Comparison of ENCODE assay signal across 26 cellular contexts in the genomic region with DNA sequence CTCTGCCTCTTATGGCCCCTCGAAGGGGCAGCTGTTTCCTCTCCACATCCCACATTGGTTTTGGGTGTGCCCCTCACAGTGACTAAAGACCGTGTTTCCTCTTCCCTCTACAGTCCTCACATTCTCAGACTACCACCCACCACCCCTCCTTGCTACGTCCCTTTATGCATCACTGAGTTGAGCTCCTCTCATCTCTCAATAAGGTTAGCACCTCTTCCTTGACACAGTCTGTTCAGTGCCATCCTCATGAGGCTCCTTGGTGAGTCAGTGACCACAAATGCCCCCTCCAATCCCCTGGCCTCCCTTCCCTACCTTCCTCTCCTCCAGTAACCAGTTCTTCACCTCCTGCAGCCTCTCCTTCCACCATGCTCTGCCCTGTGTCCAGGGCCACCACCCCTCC.
"Had no signal": no experiment of that assay in that cellular context is flagged by ENCODE, and none has a peak within 500 bp of the region (broad histone marks: within the 10 kb centered on the region; RNA-seq: fewer than 3 reads in every experiment).

No MANE protein-coding gene starts in this region.

- DNase-seq: activated CD4-positive, alpha-beta memory T cell treated with anti-CD3 and anti-CD28 coated beads, Interleukin-2, amount 10 ng/mL, durations not matched to agents 7 days and 5 days; activated CD4-positive, alpha-beta T cell treated with anti-CD3 and anti-CD28 coated beads, Interleukin-2, amount 10 ng/mL, durations not matched to agents 24 days and 14 days; activated CD8-positive, alpha-beta memory T cell treated with anti-CD3 and anti-CD28 coated beads, Interleukin-2, amount 50 U/mL, for 48 hours; activated gamma-delta T cell treated with Interleukin-2 at 50 U/mL for 16 hours; activated naive CD4-positive, alpha-beta T cell treated with anti-CD3 and anti-CD28 coated beads, Interleukin-2, amount 50 U/mL, for 16 hours; activated T-cell treated with anti-CD3 and anti-CD28 coated beads, Interleukin-2, amount 50 U/mL, for 24 hours; central memory CD4-positive, alpha-beta T cell; endodermal cell; foreskin fibroblast; islet precursor cell; left cardiac atrium; left ventricle myocardium superior; nucleus accumbens; psoas muscle; stimulated activated CD4-positive, alpha-beta T cell treated with anti-CD3 and anti-CD28 coated beads, Interleukin-1b, Interleukin-23, amount 100 ng/mL, for 48 hours; stimulated activated CD4-positive, alpha-beta T cell treated with anti-CD3 and anti-CD28 coated beads, Interleukin-4, amount 100 ng/mL, for 4 hours; stimulated activated CD8-positive, alpha-beta memory T cell treated with anti-CD3 and anti-CD28 coated beads, Interleukin-4, amount 100 ng/mL, for 48 hours; stimulated activated naive CD4-positive, alpha-beta T cell treated with Interleukin-2 at 50 U/mL for 16 hours; uterus had no signal

- H3K9me3 Mint-ChIP-seq: activated CD4-positive, alpha-beta memory T cell treated with anti-CD3 and anti-CD28 coated beads, Interleukin-2, amount 10 ng/mL, durations not matched to agents 7 days and 5 days; activated CD4-positive, alpha-beta T cell treated with anti-CD3 and anti-CD28 coated beads, Interleukin-2, amount 10 ng/mL, durations not matched to agents 24 days and 14 days; activated T-helper 17 cell treated with anti-CD3 and anti-CD28 coated beads, Interleukin-2, amount 50 U/mL, for 72 hours; endodermal cell; type B pancreatic cell had no signal

- H3K4me3 Mint-ChIP-seq: activated CD4-positive, alpha-beta memory T cell treated with anti-CD3 and anti-CD28 coated beads, Interleukin-2, amount 10 ng/mL, durations not matched to agents 7 days and 5 days; activated CD4-positive, alpha-beta T cell treated with anti-CD3 and anti-CD28 coated beads, Interleukin-2, amount 10 ng/mL, durations not matched to agents 24 days and 14 days; activated T-cell treated with anti-CD3 and anti-CD28 coated beads, Interleukin-2, amount 50 U/mL, for 24 hours; activated T-helper 17 cell treated with anti-CD3 and anti-CD28 coated beads, Interleukin-2, amount 50 U/mL, for 72 hours; endodermal cell; mesothelial cell of epicardium; neural crest cell; type B pancreatic cell had no signal

- ATAC-seq: activated CD4-positive, CD25-positive, alpha-beta regulatory T cell treated with anti-CD3 and anti-CD28 coated beads, Interleukin-2, amount 50 U/mL, for 24 hours; activated T-helper 17 cell treated with anti-CD3 and anti-CD28 coated beads, Interleukin-2, amount 50 U/mL, for 72 hours; esophagus mucosa; left cardiac atrium; left ventricle myocardium superior; naive thymus-derived CD8-positive, alpha-beta T cell; psoas muscle had no signal

- H3K36me3 Mint-ChIP-seq: mesothelial cell of epicardium; naive thymus-derived CD8-positive, alpha-beta T cell; type B pancreatic cell had no signal

- H3K27me3 Mint-ChIP-seq: activated CD4-positive, alpha-beta memory T cell treated with anti-CD3 and anti-CD28 coated beads, Interleukin-2, amount 10 ng/mL, durations not matched to agents 7 days and 5 days; activated CD4-positive, alpha-beta T cell treated with anti-CD3 and anti-CD28 coated beads, Interleukin-2, amount 10 ng/mL, durations not matched to agents 24 days and 14 days had no signal

- H3K4me1 Mint-ChIP-seq: activated CD4-positive, alpha-beta memory T cell treated with anti-CD3 and anti-CD28 coated beads, Interleukin-2, amount 10 ng/mL, durations not matched to agents 7 days and 5 days; activated CD4-positive, alpha-beta T cell treated with anti-CD3 and anti-CD28 coated beads, Interleukin-2, amount 10 ng/mL, durations not matched to agents 24 days and 14 days; activated T-helper 17 cell treated with anti-CD3 and anti-CD28 coated beads, Interleukin-2, amount 50 U/mL, for 72 hours; endodermal cell; neural crest cell had no signal

- H3K27ac Mint-ChIP-seq: activated CD4-positive, alpha-beta memory T cell treated with anti-CD3 and anti-CD28 coated beads, Interleukin-2, amount 10 ng/mL, durations not matched to agents 7 days and 5 days; activated CD4-positive, alpha-beta T cell treated with anti-CD3 and anti-CD28 coated beads, Interleukin-2, amount 10 ng/mL, durations not matched to agents 24 days and 14 days; activated T-cell treated with anti-CD3 and anti-CD28 coated beads, Interleukin-2, amount 50 U/mL, for 24 hours; activated T-helper 17 cell treated with anti-CD3 and anti-CD28 coated beads, Interleukin-2, amount 50 U/mL, for 72 hours; endodermal cell; mesothelial cell of epicardium; type B pancreatic cell had no signal
